Comparison of ENCODE assay signal across 18 cellular contexts in genomic region chr12:108180255-108181094, GRCh38. TPM values are rescaled to one million over a fixed set of nuclear protein-coding genes. Genes with fewer than 3 reads are reported as not detected.
"Had no signal": no experiment of that assay in that cellular context is flagged by ENCODE, and none has a peak within 500 bp of the region (broad histone marks: within the 10 kb centered on the region; RNA-seq: fewer than 3 reads in every experiment).

No MANE protein-coding gene starts in this region.

- H3K4me3 Mint-ChIP-seq: activated CD4-positive, alpha-beta memory T cell treated with anti-CD3 and anti-CD28 coated beads for 36 hours; activated naive CD8-positive, alpha-beta T cell treated with anti-CD3 and anti-CD28 coated beads for 36 hours; nephron progenitor cell; stimulated activated naive CD8-positive, alpha-beta T cell treated with anti-CD3 and anti-CD28 coated beads, Interleukin-15, amount 100 ng/mL, for 72 hours had no signal

- H3K4me1 Mint-ChIP-seq: activated naive CD8-positive, alpha-beta T cell treated with anti-CD3 and anti-CD28 coated beads for 36 hours; stimulated activated naive CD8-positive, alpha-beta T cell treated with anti-CD3 and anti-CD28 coated beads, Interleukin-15, amount 100 ng/mL, for 72 hours had no signal

- H3K79me2 ChIP-seq: parathyroid adenoma had no signal

- H3K27ac ChIP-seq: parathyroid adenoma, tibial nerve, VCaP had no signal

- H3K9me3 Mint-ChIP-seq: activated CD4-positive, alpha-beta memory T cell treated with anti-CD3 and anti-CD28 coated beads for 36 hours had no signal

- H3K36me3 Mint-ChIP-seq: activated CD4-positive, alpha-beta memory T cell treated with anti-CD3 and anti-CD28 coated beads for 36 hours; activated naive CD8-positive, alpha-beta T cell treated with anti-CD3 and anti-CD28 coated beads for 36 hours had no signal

- DNase-seq: activated CD4-positive, alpha-beta memory T cell treated with anti-CD3 and anti-CD28 coated beads for 36 hours; activated CD4-positive, CD25-positive, alpha-beta regulatory T cell treated with anti-CD3 and anti-CD28 coated beads, Interleukin-2, amount 50 U/mL, for 72 hours; activated naive CD4-positive, alpha-beta T cell treated with Interleukin-2 at 50 U/mL for 16 hours; activated naive CD8-positive, alpha-beta T cell treated with anti-CD3 and anti-CD28 coated beads for 36 hours; activated T-cell treated with anti-CD3 and anti-CD28 coated beads, Interleukin-2, amount 50 U/mL, for 48 hours; central memory CD4-positive, alpha-beta T cell; effector memory CD4-positive, alpha-beta T cell; foreskin melanocyte; nephron progenitor cell; right cardiac atrium; stimulated activated CD4-positive, alpha-beta T cell treated with anti-CD3 and anti-CD28 coated beads, Interleukin-4, amount 100 ng/mL, for 24 hours; stimulated activated naive CD8-positive, alpha-beta T cell treated with anti-CD3 and anti-CD28 coated beads, Interleukin-15, amount 100 ng/mL, for 72 hours had no signal

- H2AFZ ChIP-seq: parathyroid adenoma had no signal

- H3K4me1 ChIP-seq: parathyroid adenoma, tibial nerve had no signal

- H3K9ac ChIP-seq: parathyroid adenoma had no signal

- ATAC-seq: right cardiac atrium; stimulated activated naive CD8-positive, alpha-beta T cell treated with anti-CD3 and anti-CD28 coated beads, Interleukin-15, amount 100 ng/mL, for 72 hours had no signal

- H3K27ac Mint-ChIP-seq: activated CD4-positive, alpha-beta memory T cell treated with anti-CD3 and anti-CD28 coated beads for 36 hours; activated naive CD8-positive, alpha-beta T cell treated with anti-CD3 and anti-CD28 coated beads for 36 hours; nephron progenitor cell; stimulated activated naive CD8-positive, alpha-beta T cell treated with anti-CD3 and anti-CD28 coated beads, Interleukin-15, amount 100 ng/mL, for 72 hours had no signal

- H3K27me3 Mint-ChIP-seq: activated CD4-positive, alpha-beta memory T cell treated with anti-CD3 and anti-CD28 coated beads for 36 hours; activated naive CD8-positive, alpha-beta T cell treated with anti-CD3 and anti-CD28 coated beads for 36 hours; stimulated activated naive CD8-positive, alpha-beta T cell treated with anti-CD3 and anti-CD28 coated beads, Interleukin-15, amount 100 ng/mL, for 72 hours had no signal

- H3K4me3 ChIP-seq: tibial nerve had no signal

- H3K36me3 ChIP-seq: tibial nerve had no signal

- H3K27me3 ChIP-seq: tibial nerve had no signal

RNA-seq across cellular contexts. Expression of gene WSCD2, which starts 51.4 kb away (rescaled TPM):
- total RNA-seq: activated CD4-positive, alpha-beta memory T cell treated with anti-CD3 and anti-CD28 coated beads for 36 hours; activated naive CD8-positive, alpha-beta T cell treated with anti-CD3 and anti-CD28 coated beads for 36 hours; dermis microvascular lymphatic vessel endothelial cell; pulmonary artery endothelial cell; T-helper 2 cell treated with Interferon-gamma antibody and Interleukin-4, amounts not matched to agents 100 ng/mL and 5 ng/mL, for 36 hours had no signal
